In genomic region chr15:68298882-68299381, GRCh38 we compare ENCODE assay signal across 7 cellular contexts. TPM values are rescaled to one million over a fixed set of nuclear protein-coding genes. Genes with fewer than 3 reads are reported as not detected.
DNase-seq lines count a peak whose midpoint lies in the region; ATAC-seq, FAIRE-seq and TF ChIP-seq lines count a peak whose summit lies in the region.

No MANE protein-coding gene starts in this region.

- H3K27ac ChIP-seq in HEK293 (ENCODE audit: extremely low read depth, low read depth, low read length) (no peak overlapping the region), skeletal muscle tissue (ENCODE audit: low read depth, low read length) (no peak overlapping the region), foreskin keratinocyte (no peak overlapping the region)

- H3K36me3 ChIP-seq in HEK293 (ENCODE audit: control insufficient read depth in 2 of 2, insufficient read depth in 1 of 2, low read length in 2 of 2) (peaks cover 5 to 7% of the 10 kb centered on the region in 2 experiments), skeletal muscle tissue (ENCODE audit: control insufficient read depth in 3 of 3, insufficient read depth in 3 of 3, low read length in 3 of 3) (peaks cover 0 to 7% (median 3%) of the 10 kb centered on the region in 3 donors)

- H3K27me3 ChIP-seq in skeletal muscle tissue (ENCODE audit: control insufficient read depth in 3 of 3, insufficient read depth in 3 of 3, low read length in 3 of 3): no peaks in the 10 kb centered on the region
- H3K27me3 ChIP-seq in foreskin keratinocyte: no peaks in the 10 kb centered on the region

- H3K4me3 ChIP-seq in HEK293 (ENCODE audit: low read depth, low read length) (no peak overlapping the region), NB4 (ENCODE audit: low read depth, low read length) (no peak overlapping the region), fibroblast of mammary gland (ENCODE audit: control insufficient read depth, low read depth, low read length) (no peak overlapping the region), skeletal muscle tissue (ENCODE audit: low read length in 3 of 3) (peak overlapping the region; percentile 13 to 65 (median 41))

- TF ChIP-seq CTCF in HEK293 (tag by site-specific recombination; IDR thresholded peaks at IDR 0.05) (no peak), NB4 (IDR thresholded peaks at IDR 0.05; ENCODE audit: low read depth, low read length) (no peak), fibroblast of mammary gland (conservative IDR thresholded peaks at IDR 0.05; ENCODE audit: control insufficient read depth, insufficient read depth, low read depth, low read length) (no peak), foreskin keratinocyte (conservative IDR thresholded peaks at IDR 0.05) (no peak)

- H3K9me3 ChIP-seq in HEK293 (ENCODE audit: control insufficient read depth, insufficient read depth, low read depth, low read length) (no peaks in the 10 kb centered on the region), skeletal muscle tissue (ENCODE audit: control insufficient read depth in 3 of 3, low read length in 3 of 3) (no peaks in the 10 kb centered on the region)

- no peak for FAIRE-seq in H54 (lab: Jason Lieb, UNC)

- DNase-seq in NB4 (ENCODE audit: low read depth) (peak; percentile 55), fibroblast of mammary gland (ENCODE audit: low read depth) (peak; percentile 52), H54 (ENCODE audit: insufficient read length, low spot score) (no peak), foreskin keratinocyte (no peak)

- no peak for TF ChIP-seq POLR2A in NB4 (IDR thresholded peaks at IDR 0.05; ENCODE audit: extremely low read depth, insufficient read length)
- no peak for TF ChIP-seq POLR2A in H54 (IDR thresholded peaks at IDR 0.05; ENCODE audit: low read depth, low read length)

- ATAC-seq in GM18519 (IDR thresholded peaks at IDR 0.05; ENCODE audit: low FRiP score, unreplicated experiment) (peak; percentile 79), foreskin keratinocyte (no peak)

- CTCF ChIA-PET in HEK293 (lab: Yijun Ruan, JAX): interaction anchor here (1.5 to 1.8 kb wide), 2 partner anchors 8 to 46 kb away, joined by 4 to 8 read pairs; no protein-coding TSS in a partner anchor

- POLR2A ChIA-PET in HEK293 (lab: Yijun Ruan, JAX): interaction anchor here (0.6 kb wide), 1 partner anchor 12 kb away, joined by 7 read pairs; no protein-coding TSS in a partner anchor

- peak overlapping the region in 1 of 3 donors; percentile 27 for H3K9ac ChIP-seq in skeletal muscle tissue (ENCODE audit: low read depth in 1 of 3, low read length in 3 of 3)

- H3K4me1 ChIP-seq in HEK293 (ENCODE audit: control insufficient read depth, insufficient read depth, low read length): no peaks in the 10 kb centered on the region
- H3K4me1 ChIP-seq in skeletal muscle tissue (ENCODE audit: control insufficient read depth in 3 of 3, insufficient read depth in 3 of 3, low read length in 3 of 3): peaks cover 5 to 9% (median 5%) of the 10 kb centered on the region in 3 donors
- H3K4me1 ChIP-seq in foreskin keratinocyte: no peaks in the 10 kb centered on the region

TF ChIP-seq in HEK293, 187 proteins besides CTCF, POLR2A, EP300 and RAD21:
- TF ChIP-seq ZNF121 (tag by site-specific recombination; IDR thresholded peaks at IDR 0.05) (peak; percentile 61; the same call in 1 of the 2 replicates), PRDM2 (tag by site-specific recombination; IDR thresholded peaks at IDR 0.05; ENCODE audit: borderline replicate concordance) (no peak)

RNA-seq across cellular contexts. Expression of gene FEM1B, which starts 21.4 kb away (rescaled TPM):
- 42.8 TPM for total RNA-seq in skeletal muscle tissue
- 42.6 and 44.5 TPM in 2 replicates for total RNA-seq in foreskin keratinocyte
- 7.9 and 9.0 TPM in 2 replicates for polyA plus RNA-seq in foreskin keratinocyte

Comparison
In these comparisons a context has a peak if more than half of its experiments do, and no peak if none do; other contexts are left out.
1. H3K4me3 ChIP-seq: peak in skeletal muscle tissue (3 of 3); none in HEK293 (single experiment), NB4 (single experiment) and fibroblast of mammary gland (single experiment).
2. DNase-seq: peak in NB4 (single experiment) and fibroblast of mammary gland (single experiment); none in H54 (single experiment) and foreskin keratinocyte (0 of 2).